In the genomic region with DNA sequence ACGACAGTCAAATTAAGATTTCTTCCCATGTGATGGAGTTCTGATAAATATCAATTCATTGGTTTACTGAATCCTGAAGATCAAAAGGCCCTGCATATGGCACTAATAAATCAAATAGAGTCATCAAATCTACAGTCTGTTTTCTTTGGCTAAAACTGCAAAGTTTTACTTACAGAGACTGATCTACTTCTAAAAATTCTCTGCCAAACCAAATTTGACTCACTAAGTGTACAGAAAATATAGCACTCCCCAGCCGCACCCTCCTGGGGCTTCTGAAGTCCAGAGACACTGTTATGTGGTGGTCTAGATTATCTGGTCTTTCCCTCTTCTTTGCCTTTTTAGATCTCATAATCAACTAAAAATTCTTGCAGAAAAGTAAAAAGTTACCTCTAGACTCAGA, we compare ENCODE assay signal across 23 cellular contexts.
"Had no signal": no experiment of that assay in that cellular context is flagged by ENCODE, and none has a peak within 500 bp of the region (broad histone marks: within the 10 kb centered on the region; RNA-seq: fewer than 3 reads in every experiment).

No MANE protein-coding gene starts in this region.

- H3K4me3 ChIP-seq: body of pancreas, heart right ventricle, pancreas, psoas muscle, right atrium auricular region, thyroid gland, upper lobe of right lung had no signal

- H3K27me3 Mint-ChIP-seq: stimulated activated naive CD8-positive, alpha-beta T cell treated with anti-CD3 and anti-CD28 coated beads, Interleukin-15, Interleukin-2, amounts not matched to agents 100 ng/mL and 50 ng/mL, for 24 hours; T-cell had no signal

- H3K36me3 ChIP-seq: heart right ventricle, pancreas, right atrium auricular region, thyroid gland, upper lobe of right lung had no signal

- H3K9me3 ChIP-seq: body of pancreas, pancreas, psoas muscle, thyroid gland, upper lobe of right lung had no signal

- DNase-seq: activated T-cell treated with anti-CD3 and anti-CD28 coated beads, Interleukin-2, amount 50 U/mL, for 1 hour; amygdala; body of pancreas; caudate nucleus; dermis blood vessel endothelial cell; effector CD8-positive, alpha-beta T cell; erythroblast; heart right ventricle; islet precursor cell; left colon; pancreas; psoas muscle; stimulated activated CD4-positive, alpha-beta T cell treated with anti-CD3 and anti-CD28 coated beads, Interleukin-12 subunit alpha, Interleukin-12 subunit beta, amount 100 ng/mL, for 4 hours; stimulated activated CD4-positive, alpha-beta T cell treated with anti-CD3 and anti-CD28 coated beads, Interleukin-1b, Interleukin-23, amount 100 ng/mL, for 48 hours; substantia nigra; T-cell; T-helper 9 cell; thyroid gland; upper lobe of right lung had no signal

- H3K4me1 Mint-ChIP-seq: memory B cell had no signal

- H3K27ac Mint-ChIP-seq: memory B cell; nephron; stimulated activated naive CD8-positive, alpha-beta T cell treated with anti-CD3 and anti-CD28 coated beads, Interleukin-15, Interleukin-2, amounts not matched to agents 100 ng/mL and 50 ng/mL, for 24 hours; T-cell had no signal

- H3K36me3 Mint-ChIP-seq: memory B cell had no signal

- H3K9me3 Mint-ChIP-seq: memory B cell, nephron, T-cell had no signal

- H3K27me3 ChIP-seq: body of pancreas, heart right ventricle, pancreas, right atrium auricular region, thyroid gland, upper lobe of right lung had no signal

- H3K4me3 Mint-ChIP-seq: memory B cell; nephron; stimulated activated naive CD8-positive, alpha-beta T cell treated with anti-CD3 and anti-CD28 coated beads, Interleukin-15, Interleukin-2, amounts not matched to agents 100 ng/mL and 50 ng/mL, for 24 hours had no signal
